Comparison of ENCODE assay signal across 1 cellular context in the genomic region with DNA sequence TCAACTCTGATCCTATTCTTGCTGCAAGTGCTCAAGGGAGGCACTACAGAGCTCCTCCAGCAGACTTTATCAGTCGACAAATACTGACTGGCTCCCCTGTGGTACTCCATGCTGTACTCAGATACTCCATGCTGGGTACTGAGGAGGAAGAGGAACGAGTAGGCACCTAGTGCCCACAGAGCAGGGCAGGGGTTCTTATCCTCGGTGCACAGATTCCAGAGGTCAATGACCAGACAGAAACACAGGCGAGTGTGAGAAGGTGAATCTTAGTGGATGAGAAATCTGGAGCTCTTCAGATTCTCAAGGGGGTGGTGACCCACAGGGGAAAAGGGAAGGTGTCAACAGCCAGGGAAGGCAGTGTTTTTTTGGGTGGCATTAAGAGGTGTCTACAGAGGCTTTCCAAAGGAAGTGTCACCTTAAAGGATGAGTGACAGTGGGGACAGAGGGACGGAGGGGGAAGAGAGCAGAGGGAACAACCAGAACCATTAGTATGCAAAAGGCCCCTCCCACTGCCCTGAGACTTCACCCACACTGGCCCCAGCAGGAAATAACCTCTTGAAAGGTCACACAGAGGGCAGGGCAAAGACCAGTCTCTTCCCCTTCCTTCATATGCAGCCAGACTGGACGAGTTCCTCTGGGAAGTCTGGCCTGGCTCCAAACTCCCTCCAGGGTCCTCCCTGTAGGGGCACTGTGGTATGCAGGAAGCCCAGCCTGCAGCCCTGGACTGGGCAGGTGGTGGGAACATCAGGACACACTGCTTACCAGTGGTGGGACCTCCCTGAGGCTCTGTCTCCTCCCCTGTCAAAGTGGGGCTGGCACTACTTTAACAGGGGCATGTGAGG.
TF ChIP-seq lines count a peak whose summit lies in the region.

No MANE protein-coding gene starts in this region.

TF ChIP-seq in K562, 482 proteins besides CTCF, POLR2A, EP300 and RAD21 (continued from another document):
- TF ChIP-seq, protein P1, sequence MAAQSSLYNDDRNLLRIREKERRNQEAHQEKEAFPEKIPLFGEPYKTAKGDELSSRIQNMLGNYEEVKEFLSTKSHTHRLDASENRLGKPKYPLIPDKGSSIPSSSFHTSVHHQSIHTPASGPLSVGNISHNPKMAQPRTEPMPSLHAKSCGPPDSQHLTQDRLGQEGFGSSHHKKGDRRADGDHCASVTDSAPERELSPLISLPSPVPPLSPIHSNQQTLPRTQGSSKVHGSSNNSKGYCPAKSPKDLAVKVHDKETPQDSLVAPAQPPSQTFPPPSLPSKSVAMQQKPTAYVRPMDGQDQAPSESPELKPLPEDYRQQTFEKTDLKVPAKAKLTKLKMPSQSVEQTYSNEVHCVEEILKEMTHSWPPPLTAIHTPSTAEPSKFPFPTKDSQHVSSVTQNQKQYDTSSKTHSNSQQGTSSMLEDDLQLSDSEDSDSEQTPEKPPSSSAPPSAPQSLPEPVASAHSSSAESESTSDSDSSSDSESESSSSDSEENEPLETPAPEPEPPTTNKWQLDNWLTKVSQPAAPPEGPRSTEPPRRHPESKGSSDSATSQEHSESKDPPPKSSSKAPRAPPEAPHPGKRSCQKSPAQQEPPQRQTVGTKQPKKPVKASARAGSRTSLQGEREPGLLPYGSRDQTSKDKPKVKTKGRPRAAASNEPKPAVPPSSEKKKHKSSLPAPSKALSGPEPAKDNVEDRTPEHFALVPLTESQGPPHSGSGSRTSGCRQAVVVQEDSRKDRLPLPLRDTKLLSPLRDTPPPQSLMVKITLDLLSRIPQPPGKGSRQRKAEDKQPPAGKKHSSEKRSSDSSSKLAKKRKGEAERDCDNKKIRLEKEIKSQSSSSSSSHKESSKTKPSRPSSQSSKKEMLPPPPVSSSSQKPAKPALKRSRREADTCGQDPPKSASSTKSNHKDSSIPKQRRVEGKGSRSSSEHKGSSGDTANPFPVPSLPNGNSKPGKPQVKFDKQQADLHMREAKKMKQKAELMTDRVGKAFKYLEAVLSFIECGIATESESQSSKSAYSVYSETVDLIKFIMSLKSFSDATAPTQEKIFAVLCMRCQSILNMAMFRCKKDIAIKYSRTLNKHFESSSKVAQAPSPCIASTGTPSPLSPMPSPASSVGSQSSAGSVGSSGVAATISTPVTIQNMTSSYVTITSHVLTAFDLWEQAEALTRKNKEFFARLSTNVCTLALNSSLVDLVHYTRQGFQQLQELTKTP (IDR thresholded peaks at IDR 0.05; ENCODE audit: low read depth in 1 of 2, partially characterized antibody in 2 of 2), result no peak
